ENCODE assay signal across 8 cellular contexts in genomic region chr17:41678411-41678906, GRCh38. TPM values are rescaled to one million over a fixed set of nuclear protein-coding genes. Genes with fewer than 3 reads are reported as not detected.
DNase-seq lines count a peak whose midpoint lies in the region; ATAC-seq and TF ChIP-seq lines count a peak whose summit lies in the region.

No MANE protein-coding gene starts in this region.

- peak overlapping the region; percentile 46 to 90 for H3K4ac ChIP-seq in mesenchymal stem cell (ENCODE audit: low read depth in 1 of 2, low read length in 2 of 2)

- H3K27me3 Mint-ChIP-seq in T-helper 1 cell treated with Interleukin-12 subunit alpha and Interleukin-12 subunit beta and Interleukin-4 antibody, amounts not matched to agents 30 μg/mL and 1 μg/mL, for 36 hours (ENCODE audit: low read depth) = no peaks in the 10 kb centered on the region

- H3K4me1 ChIP-seq in ascending aorta (no peaks in the 10 kb centered on the region), mesenchymal stem cell (ENCODE audit: control insufficient read depth, insufficient read depth, low read depth, low read length) (peaks cover 10% of the 10 kb centered on the region), HAP-1 (peaks cover 4% of the 10 kb centered on the region; the same call in 1 of the 2 replicates)

- H3K9me3 ChIP-seq in ascending aorta = no peaks in the 10 kb centered on the region
- no peaks in the 10 kb centered on the region for H3K9me3 ChIP-seq in mesenchymal stem cell (ENCODE audit: control insufficient read depth, low read length)
- H3K9me3 ChIP-seq in HAP-1 = peaks cover 4% of the 10 kb centered on the region

- H3K9me3 Mint-ChIP-seq in T-helper 1 cell treated with Interleukin-12 subunit alpha and Interleukin-12 subunit beta and Interleukin-4 antibody, amounts not matched to agents 30 μg/mL and 1 μg/mL, for 36 hours = no peaks in the 10 kb centered on the region

- H3K18ac ChIP-seq in mesenchymal stem cell (ENCODE audit: low read depth in 1 of 2, low read length in 2 of 2) = peak overlapping the region; percentile 49 to 75

- WGBS in mesenchymal stem cell = 49% methylated on average over 2 of the region's 2 CpGs

- H2BK12ac ChIP-seq in mesenchymal stem cell (ENCODE audit: low read length in 2 of 2) = peak overlapping the region; percentile 74 to 75

- in situ Hi-C loops in HAP-1 (cut with MboI; ENCODE audit: low sequenced_read_pairs) = no loop called here

- intact Hi-C loops in ascending aorta (cut with DNase I) = no loop called here

- peak overlapping the region; percentile 84 for H2BK5ac ChIP-seq in mesenchymal stem cell (ENCODE audit: low read depth, low read length, poor library complexity, severe bottlenecking)

- H3K27ac Mint-ChIP-seq in T-helper 1 cell treated with Interleukin-12 subunit alpha and Interleukin-12 subunit beta and Interleukin-4 antibody, amounts not matched to agents 30 μg/mL and 1 μg/mL, for 36 hours = peak overlapping the region; percentile 97

- peaks cover 8% of the 10 kb centered on the region for H3K36me3 Mint-ChIP-seq in T-helper 1 cell treated with Interleukin-12 subunit alpha and Interleukin-12 subunit beta and Interleukin-4 antibody, amounts not matched to agents 30 μg/mL and 1 μg/mL, for 36 hours (ENCODE audit: low read depth)

- no peak overlapping the region for H2AFZ ChIP-seq in mesenchymal stem cell (ENCODE audit: low read depth, low read length)

- no peaks in the 10 kb centered on the region for H3K79me1 ChIP-seq in mesenchymal stem cell (replicated peaks; ENCODE audit: low read length, poor library complexity, severe bottlenecking)

- no peak overlapping the region for H3K23ac ChIP-seq in mesenchymal stem cell (ENCODE audit: low read length in 2 of 2)

- peak overlapping the region; percentile 64 for H2AK5ac ChIP-seq in mesenchymal stem cell (ENCODE audit: low read length, severe bottlenecking)

- H3K4me3 ChIP-seq in ascending aorta (no peak overlapping the region), mesenchymal stem cell (ENCODE audit: insufficient read depth in 1 of 2, low read depth in 1 of 2, low read length in 2 of 2) (peak overlapping the region in 1 of 2 experiments; percentile 69), HAP-1 (no peak overlapping the region)

- peaks cover 48% of the 10 kb centered on the region for H3K4me1 Mint-ChIP-seq in T-helper 1 cell treated with Interleukin-12 subunit alpha and Interleukin-12 subunit beta and Interleukin-4 antibody, amounts not matched to agents 30 μg/mL and 1 μg/mL, for 36 hours (ENCODE audit: low read depth)

- H3K4me3 Mint-ChIP-seq in T-helper 1 cell treated with Interleukin-12 subunit alpha and Interleukin-12 subunit beta and Interleukin-4 antibody, amounts not matched to agents 30 μg/mL and 1 μg/mL, for 36 hours = peak overlapping the region; percentile 86

- peak overlapping the region; percentile 79 for H4K8ac ChIP-seq in mesenchymal stem cell (ENCODE audit: low read length)

- H3K27ac ChIP-seq in ascending aorta (peak overlapping the region; percentile 34 to 51), mesenchymal stem cell (ENCODE audit: low read length, poor library complexity, severe bottlenecking) (peak overlapping the region; percentile 98)

- H3K14ac ChIP-seq in mesenchymal stem cell (ENCODE audit: low read length in 2 of 2) = no peak overlapping the region

- peak overlapping the region; percentile 78 for H3K9ac ChIP-seq in mesenchymal stem cell (ENCODE audit: low read length)

- H3K36me3 ChIP-seq in ascending aorta (no peaks in the 10 kb centered on the region), mesenchymal stem cell (ENCODE audit: control insufficient read depth in 1 of 2, insufficient read depth in 2 of 2, low read depth in 1 of 2, low read length in 2 of 2) (no peaks in the 10 kb centered on the region), HAP-1 (replicated peaks) (no peaks in the 10 kb centered on the region)

- TF ChIP-seq CTCF in ascending aorta (IDR thresholded peaks at IDR 0.05) = no peak

- peak overlapping the region; percentile 84 for H2BK120ac ChIP-seq in mesenchymal stem cell (ENCODE audit: low read depth, low read length)

- H3K27me3 ChIP-seq in ascending aorta = no peaks in the 10 kb centered on the region
- peaks cover 0 to 2% of the 10 kb centered on the region in 2 experiments for H3K27me3 ChIP-seq in mesenchymal stem cell (ENCODE audit: control insufficient read depth in 1 of 2, insufficient read depth in 1 of 2, low read length in 2 of 2)
- no peaks in the 10 kb centered on the region; the same call in 1 of the 2 replicates for H3K27me3 ChIP-seq in HAP-1 (ENCODE audit: low read depth)

- H4K91ac ChIP-seq in mesenchymal stem cell (ENCODE audit: low read length) = peak overlapping the region; percentile 95

- no peak for ATAC-seq in GM19397 (IDR thresholded peaks at IDR 0.05; ENCODE audit: unreplicated experiment)

- DNase-seq in T-helper 1 cell (no peak), HT-29 (ENCODE audit: low spot score) (peak; percentile 31), ascending aorta (ENCODE audit: low spot score in 2 of 2) (no peak), mesenchymal stem cell (peak; percentile 75), NCI-H2081 treated with DMSO at 0.1 percent for 48 hours (lab: John Stamatoyannopoulos, UW) (no peak), HAP-1 (ENCODE audit: low spot score in 2 of 2) (no peak)

- H3K4me2 ChIP-seq in mesenchymal stem cell (ENCODE audit: low read length, poor library complexity, severe bottlenecking) = peak overlapping the region; percentile 49

- H2BK15ac ChIP-seq in mesenchymal stem cell (ENCODE audit: low read depth, poor library complexity, severe bottlenecking) = peak overlapping the region; percentile 77

RNA-seq across cellular contexts. Expression of gene EIF1, which starts 10.2 kb away (rescaled TPM):
- 81.6 and 91.6 TPM in 2 replicates for total RNA-seq in HT-29 (2014; rRNA removed; shearing (Covaris generic))
- total RNA-seq in ascending aorta = 102 TPM
- polyA plus RNA-seq in mesenchymal stem cell (2013, experiment 1 of 2) = 1,039 TPM
- polyA plus RNA-seq in mesenchymal stem cell (2013, experiment 2 of 2) = 1,049 TPM

RNA-seq across cellular contexts. Expression of gene GAST, which starts 33.7 kb away (rescaled TPM):
- total RNA-seq in HT-29 (2014; rRNA removed; shearing (Covaris generic)) = not detected in 2 replicates
- total RNA-seq in ascending aorta = not detected
- not detected for polyA plus RNA-seq in mesenchymal stem cell (2013, experiment 1 of 2)
- polyA plus RNA-seq in mesenchymal stem cell (2013, experiment 2 of 2) = not detected

RNA-seq across cellular contexts. Expression of gene KRT17, which starts 54.1 kb away (rescaled TPM):
- 286 and 297 TPM in 2 replicates for total RNA-seq in HT-29 (2014; rRNA removed; shearing (Covaris generic))
- 14.8 TPM for total RNA-seq in ascending aorta
- polyA plus RNA-seq in mesenchymal stem cell (2013, experiment 1 of 2) = 0.10 TPM
- polyA plus RNA-seq in mesenchymal stem cell (2013, experiment 2 of 2) = not detected

RNA-seq across cellular contexts. Expression of gene HAP1, which starts 56.0 kb away (rescaled TPM):
- total RNA-seq in HT-29 (2014; rRNA removed; shearing (Covaris generic)) = not detected in 2 replicates
- not detected for total RNA-seq in ascending aorta
- 1.6 TPM for polyA plus RNA-seq in mesenchymal stem cell (2013, experiment 1 of 2)
- 1.5 TPM for polyA plus RNA-seq in mesenchymal stem cell (2013, experiment 2 of 2)

Comparison
In these comparisons a context has a peak if more than half of its experiments do, and no peak if none do; other contexts are left out.
1. DNase-seq: peak in HT-29 (single experiment) and mesenchymal stem cell (single experiment); none in T-helper 1 cell (0 of 5), ascending aorta (0 of 2), NCI-H2081 treated with DMSO at 0.1 percent for 48 hours (single experiment) and HAP-1 (0 of 2).
2. RNA of gene KRT17, which starts 54.1 kb away (total RNA-seq): 286 to 297 TPM in HT-29; 14.8 TPM in ascending aorta (single experiment); every median in the first group is over 10 times any median in the second.